9 cellular contexts compared by ENCODE assay signal in the genomic region with DNA sequence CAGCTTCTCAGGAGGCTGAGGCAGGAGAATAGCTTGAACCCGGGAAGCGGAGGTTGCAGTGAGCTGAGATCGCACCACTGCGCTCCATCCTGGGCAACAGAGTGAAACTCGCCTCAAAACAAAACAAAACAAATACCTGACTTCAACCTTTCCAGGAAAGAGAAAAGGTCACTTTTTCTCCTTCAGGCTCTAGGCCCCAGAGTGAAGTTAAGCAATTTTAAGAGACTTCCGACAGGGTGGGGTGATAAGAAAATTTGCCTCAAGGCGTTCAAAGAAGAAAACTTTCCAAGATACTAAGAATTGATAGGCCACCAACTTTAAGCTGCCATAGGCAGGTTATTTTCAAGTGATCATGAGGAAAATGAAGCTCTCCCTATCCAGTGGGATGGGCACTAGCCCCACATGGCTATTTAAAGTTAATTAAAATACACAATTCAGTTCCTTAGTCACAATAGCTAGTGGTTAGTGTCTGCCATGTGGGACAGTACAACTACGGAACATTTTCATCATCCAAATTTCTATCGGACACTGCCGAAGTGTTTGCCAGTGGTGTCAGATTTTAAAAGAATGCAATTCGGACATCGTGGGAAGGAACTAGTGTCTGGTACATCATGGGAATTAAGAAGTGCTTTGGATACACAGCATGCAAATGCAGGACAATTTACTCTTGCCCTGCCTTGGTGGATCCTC. TPM values are rescaled to one million over a fixed set of nuclear protein-coding genes. Genes with fewer than 3 reads are reported as not detected.
A peak's percentile ranks its signal among the peaks of the same experiment; 100 is the strongest.
DNase-seq lines count a peak whose midpoint lies in the region; ATAC-seq and TF ChIP-seq lines count a peak whose summit lies in the region.
"Had no signal": no experiment of that assay in that cellular context is flagged by ENCODE, and none has a peak within 500 bp of the region (broad histone marks: within the 10 kb centered on the region; RNA-seq: fewer than 3 reads in every experiment).

No MANE protein-coding gene starts in this region.

- H3K4me1 Mint-ChIP-seq in activated T-helper 2 cell treated with anti-CD3 and anti-CD28 coated beads, Interferon-gamma antibody, Interleukin-2, Interleukin-4, amounts not matched to agents 10 μg/mL and 5 μg/mL and 100 μg/mL, durations not matched to agents 14 hours and 24 hours and 36 hours (ENCODE audit: low read depth) = peaks cover 35% of the 10 kb centered on the region

- H3K9me3 ChIP-seq in right atrium auricular region (no peaks in the 10 kb centered on the region), upper lobe of right lung (no peaks in the 10 kb centered on the region)

- H2BK15ac ChIP-seq in mesendoderm (replicated peaks; ENCODE audit: low read depth) = no peak overlapping the region

- H2AK5ac ChIP-seq in mesendoderm (ENCODE audit: low read length) = no peak overlapping the region

- no CpG with 5 or more reads among the region's 12 CpGs for WGBS in mesendoderm (ENCODE audit: extremely low coverage, insufficient coverage, low lambda C conversion rate)

- H3K9me3 Mint-ChIP-seq in activated T-helper 2 cell treated with anti-CD3 and anti-CD28 coated beads, Interferon-gamma antibody, Interleukin-2, Interleukin-4, amounts not matched to agents 10 μg/mL and 5 μg/mL and 100 μg/mL, durations not matched to agents 14 hours and 24 hours and 36 hours = no peaks in the 10 kb centered on the region

- ATAC-seq in left cardiac atrium (peak; percentile 37 to 53), upper lobe of right lung (no peak)

- H3K36me3 Mint-ChIP-seq in activated T-helper 2 cell treated with anti-CD3 and anti-CD28 coated beads, Interferon-gamma antibody, Interleukin-2, Interleukin-4, amounts not matched to agents 10 μg/mL and 5 μg/mL and 100 μg/mL, durations not matched to agents 14 hours and 24 hours and 36 hours (ENCODE audit: low read depth) = peaks cover 68% of the 10 kb centered on the region

- H3K56ac ChIP-seq in mesendoderm (ENCODE audit: low read length) = no peak overlapping the region

- H3K27me3 Mint-ChIP-seq in activated T-helper 2 cell treated with anti-CD3 and anti-CD28 coated beads, Interferon-gamma antibody, Interleukin-2, Interleukin-4, amounts not matched to agents 10 μg/mL and 5 μg/mL and 100 μg/mL, durations not matched to agents 14 hours and 24 hours and 36 hours (ENCODE audit: low read depth) = no peaks in the 10 kb centered on the region

- H3K4ac ChIP-seq in mesendoderm (ENCODE audit: low read depth, low read length) = no peak overlapping the region

- TF ChIP-seq CTCF in right atrium auricular region (IDR thresholded peaks at IDR 0.05) (no peak), upper lobe of right lung (IDR thresholded peaks at IDR 0.05) (no peak)

- no peaks in the 10 kb centered on the region for H3K79me2 ChIP-seq in mesendoderm (ENCODE audit: control insufficient read depth, insufficient read depth, low read length)

- no peak overlapping the region for H3K4me2 ChIP-seq in mesendoderm (ENCODE audit: low read length)

- DNase-seq in left cardiac atrium = no peak
- no peak for DNase-seq in right atrium auricular region (ENCODE audit: low spot score)
- no peak for DNase-seq in activated T-helper 2 cell treated with anti-CD3 and anti-CD28 coated beads, Interferon-gamma antibody, Interleukin-2, Interleukin-4, amounts not matched to agents 10 μg/mL and 5 μg/mL and 100 μg/mL, durations not matched to agents 14 hours and 24 hours and 36 hours (ENCODE audit: low spot score)
- DNase-seq in mesendoderm = peak; percentile 21
- DNase-seq in upper lobe of right lung = no peak
- DNase-seq in medulla oblongata (ENCODE audit: extremely low spot score) = no peak
- DNase-seq in UCSD-AML1 (lab: John Stamatoyannopoulos, UW; ENCODE audit: unreplicated experiment) = no peak
- no peak for DNase-seq in NCI-H2029 (lab: John Stamatoyannopoulos, UW)
- DNase-seq: NCI-H1092 had no signal

- H3K27ac ChIP-seq in right atrium auricular region = peak overlapping the region in 1 of 2 donors; percentile 70
- H3K27ac ChIP-seq in mesendoderm (ENCODE audit: low read depth, low read length) = no peak overlapping the region
- peak overlapping the region; percentile 66 for H3K27ac ChIP-seq in upper lobe of right lung

- H3K36me3 ChIP-seq in right atrium auricular region = peaks cover 6% of the 10 kb centered on the region
- H3K36me3 ChIP-seq in mesendoderm (ENCODE audit: control insufficient read depth, insufficient read depth, low read length) = no peaks in the 10 kb centered on the region
- peaks cover under 1% of the 10 kb centered on the region for H3K36me3 ChIP-seq in upper lobe of right lung

- no peak overlapping the region for H4K8ac ChIP-seq in mesendoderm (ENCODE audit: low read depth, low read length)

- no peak overlapping the region for H2BK5ac ChIP-seq in mesendoderm (ENCODE audit: low read length)

- H3K79me1 ChIP-seq in mesendoderm (ENCODE audit: low read length) = no peaks in the 10 kb centered on the region

- no peaks in the 10 kb centered on the region for H3K27me3 ChIP-seq in right atrium auricular region
- H3K27me3 ChIP-seq in mesendoderm (ENCODE audit: insufficient read depth, low read length, poor library complexity) = no peaks in the 10 kb centered on the region
- H3K27me3 ChIP-seq in upper lobe of right lung = no peaks in the 10 kb centered on the region

- H3K4me3 ChIP-seq in right atrium auricular region = no peak overlapping the region
- no peak overlapping the region for H3K4me3 ChIP-seq in mesendoderm (ENCODE audit: low read length)
- H3K4me3 ChIP-seq in upper lobe of right lung = no peak overlapping the region

- intact Hi-C loops in left cardiac atrium (cut with DNase I) = loop anchor here in 1 of 2 donors (10.0 kb wide), 1 partner anchor 1449 kb away; no protein-coding TSS in a partner anchor
- intact Hi-C loops in activated T-helper 2 cell treated with anti-CD3 and anti-CD28 coated beads, Interferon-gamma antibody, Interleukin-2, Interleukin-4, amounts not matched to agents 10 μg/mL and 5 μg/mL and 100 μg/mL, durations not matched to agents 14 hours and 24 hours and 36 hours (cut with micrococcal nuclease) = loop anchor here (1.0 to 5.0 kb wide), 3 partner anchors 33 to 134 kb away; partner anchors contain the start of genes MBTPS2 and SMS
- intact Hi-C loops in upper lobe of right lung (cut with DNase I) = no loop called here

- H3K18ac ChIP-seq in mesendoderm (ENCODE audit: low read length) = no peak overlapping the region

- H3K4me3 Mint-ChIP-seq in activated T-helper 2 cell treated with anti-CD3 and anti-CD28 coated beads, Interferon-gamma antibody, Interleukin-2, Interleukin-4, amounts not matched to agents 10 μg/mL and 5 μg/mL and 100 μg/mL, durations not matched to agents 14 hours and 24 hours and 36 hours (ENCODE audit: low read depth) = peak overlapping the region; percentile 24

- peak overlapping the region; percentile 87 for H3K27ac Mint-ChIP-seq in activated T-helper 2 cell treated with anti-CD3 and anti-CD28 coated beads, Interferon-gamma antibody, Interleukin-2, Interleukin-4, amounts not matched to agents 10 μg/mL and 5 μg/mL and 100 μg/mL, durations not matched to agents 14 hours and 24 hours and 36 hours

- no peak overlapping the region for H4K5ac ChIP-seq in mesendoderm (ENCODE audit: low read length)

- no peaks in the 10 kb centered on the region for H3K4me1 ChIP-seq in right atrium auricular region
- H3K4me1 ChIP-seq in mesendoderm (ENCODE audit: control insufficient read depth, low read depth, low read length) = no peaks in the 10 kb centered on the region
- H3K4me1 ChIP-seq in upper lobe of right lung = no peaks in the 10 kb centered on the region

- H3K23ac ChIP-seq in mesendoderm (ENCODE audit: low read length) = no peak overlapping the region

- H3K9ac ChIP-seq in mesendoderm (ENCODE audit: low read length) = no peak overlapping the region

- H2BK120ac ChIP-seq in mesendoderm (ENCODE audit: low read depth, low read length) = no peak overlapping the region

RNA-seq across cellular contexts. Expression of gene SMS, which starts 33.0 kb away (rescaled TPM):
- total RNA-seq in left cardiac atrium = 10 to 100 TPM; 49.0 to 64.7 TPM
- total RNA-seq in right atrium auricular region = 10 to 100 TPM; 40.3 to 41.3 TPM
- total RNA-seq in activated T-helper 2 cell treated with anti-CD3 and anti-CD28 coated beads, Interferon-gamma antibody, Interleukin-2, Interleukin-4, amounts not matched to agents 10 μg/mL and 5 μg/mL and 100 μg/mL, durations not matched to agents 14 hours and 24 hours and 36 hours = 143 TPM in 2 replicates
- 152 TPM for polyA plus RNA-seq in mesendoderm (2013, experiment 1 of 2)
- 155 TPM for polyA plus RNA-seq in mesendoderm (2013, experiment 2 of 2)
- 53.4 TPM for total RNA-seq in upper lobe of right lung

RNA-seq across cellular contexts. Expression of gene PHEX, which starts 58.7 kb away (rescaled TPM):
- total RNA-seq in left cardiac atrium (under 1 TPM in 1 of 2 donors, not detected in 1; 0.29 TPM), right atrium auricular region (not detected), upper lobe of right lung (0.93 TPM)
- 7.6 and 7.8 TPM in 2 replicates for total RNA-seq in activated T-helper 2 cell treated with anti-CD3 and anti-CD28 coated beads, Interferon-gamma antibody, Interleukin-2, Interleukin-4, amounts not matched to agents 10 μg/mL and 5 μg/mL and 100 μg/mL, durations not matched to agents 14 hours and 24 hours and 36 hours
- 0.03 TPM for polyA plus RNA-seq in mesendoderm (2013, experiment 1 of 2)
- 0.04 TPM for polyA plus RNA-seq in mesendoderm (2013, experiment 2 of 2)
